ENCODE assay signal across 1 cellular context in genomic region chr5:142686210-142686734, GRCh38.
TF ChIP-seq lines count a peak whose summit lies in the region.

No MANE protein-coding gene starts in this region.

TF ChIP-seq in IMR-90, 13 proteins besides CTCF, POLR2A, EP300 and RAD21 (continued from another document):
- no peak for TF ChIP-seq ELK1 (IDR thresholded peaks at IDR 0.05; ENCODE audit: borderline replicate concordance, low read depth, low read length)
- no peak for TF ChIP-seq USF2 (IDR thresholded peaks at IDR 0.05; ENCODE audit: low read depth, low read length)
- TF ChIP-seq RFX5 (IDR thresholded peaks at IDR 0.05; ENCODE audit: low read depth, low read length): no peak
- no peak for TF ChIP-seq RCOR1 (IDR thresholded peaks at IDR 0.05; ENCODE audit: insufficient replicate concordance, low read length)
- no peak for TF ChIP-seq FOS (IDR thresholded peaks at IDR 0.05; ENCODE audit: low read depth, low read length)
